8 cellular contexts compared by ENCODE assay signal in genomic region chr5:143213851-143214363, GRCh38.
A peak's percentile ranks its signal among the peaks of the same experiment; 100 is the strongest.
DNase-seq lines count a peak whose midpoint lies in the region; ATAC-seq and TF ChIP-seq lines count a peak whose summit lies in the region.

No MANE protein-coding gene starts in this region.

- TF ChIP-seq CTCF in IMR-90 (conservative IDR thresholded peaks at IDR 0.05; ENCODE audit: low read depth, low read length), result no peak

- H3K4me1 ChIP-seq in IMR-90 (ENCODE audit: control insufficient read depth, insufficient read depth, low read length) (peaks cover 6% of the 10 kb centered on the region), mesendoderm (ENCODE audit: control insufficient read depth, low read depth, low read length) (peaks cover 23% of the 10 kb centered on the region)

- no peaks in the 10 kb centered on the region for H3K9me1 ChIP-seq in IMR-90 (ENCODE audit: insufficient read depth, low read length)

- TF ChIP-seq RAD21 in IMR-90 (IDR thresholded peaks at IDR 0.05; ENCODE audit: low read length), result no peak

- no peak overlapping the region for H2AK9ac ChIP-seq in IMR-90 (replicated peaks; ENCODE audit: low read depth, low read length, poor library complexity)

- H4K20me1 ChIP-seq in IMR-90 (ENCODE audit: insufficient read depth, low read length), result no peaks in the 10 kb centered on the region

- H3K56ac ChIP-seq in IMR-90 (ENCODE audit: extremely low read depth, insufficient read depth, low read length) (no peak overlapping the region), mesendoderm (ENCODE audit: low read length) (peak overlapping the region; percentile 72)

- POLR2A ChIA-PET in activated CD4-positive, alpha-beta T cell treated with anti-CD3 and anti-CD28 coated beads for 36 hours (lab: Charles Lee), result no interaction called here
- POLR2A ChIA-PET in IMR-90 (lab: Charles Lee; ENCODE audit: unreplicated experiment), result interaction anchor here (0.6 kb wide), 1 partner anchor 13 kb away, joined by 8 read pairs; no protein-coding TSS in a partner anchor

- no peak overlapping the region for H4K5ac ChIP-seq in IMR-90 (ENCODE audit: low read depth, low read length)
- no peak overlapping the region for H4K5ac ChIP-seq in mesendoderm (ENCODE audit: low read length)

- peak; percentile 36 for DNase-seq in activated CD4-positive, alpha-beta T cell treated with anti-CD3 and anti-CD28 coated beads for 36 hours
- no peak for DNase-seq in activated CD4-positive, alpha-beta T cell treated with anti-CD3 and anti-CD28 coated beads, Interleukin-2, amount 50 U/mL, for 1 hour
- DNase-seq in IMR-90, result peak; percentile 12
- DNase-seq in mesendoderm, result peak; percentile 48
- DNase-seq in H4 (ENCODE audit: low spot score), result no peak
- no peak for DNase-seq in NCI-H1417 (lab: John Stamatoyannopoulos, UW)
- DNase-seq in activated gamma-delta T cell treated with Interleukin-2 at 50 U/mL for 16 hours, result no peak

- no peaks in the 10 kb centered on the region for H3K79me2 ChIP-seq in mesendoderm (ENCODE audit: control insufficient read depth, insufficient read depth, low read length)

- H2BK20ac ChIP-seq in IMR-90 (ENCODE audit: low read depth, low read length), result no peak overlapping the region

- no peaks in the 10 kb centered on the region for H3K79me1 ChIP-seq in IMR-90 (ENCODE audit: low read depth in 1 of 2, low read length in 2 of 2)
- H3K79me1 ChIP-seq in mesendoderm (ENCODE audit: low read length), result no peaks in the 10 kb centered on the region

- H3K9ac ChIP-seq in IMR-90 (ENCODE audit: low read depth, low read length) (no peak overlapping the region), mesendoderm (ENCODE audit: low read length) (peak overlapping the region; percentile 15)

- no peak overlapping the region for H3K18ac ChIP-seq in IMR-90 (ENCODE audit: low read depth, low read length)
- peak overlapping the region; percentile 94 for H3K18ac ChIP-seq in mesendoderm (ENCODE audit: low read length)

- in situ Hi-C loops in IMR-90 (cut with MboI; ENCODE audit: low sequenced_read_pairs), result no loop called here

- peaks cover 34% of the 10 kb centered on the region for H3K4me1 Mint-ChIP-seq in activated CD4-positive, alpha-beta T cell treated with anti-CD3 and anti-CD28 coated beads for 36 hours

- peak; percentile 48 for ATAC-seq in activated CD4-positive, alpha-beta T cell treated with anti-CD3 and anti-CD28 coated beads for 36 hours
- peak; percentile 68 for ATAC-seq in GM21717 (IDR thresholded peaks at IDR 0.05; ENCODE audit: unreplicated experiment)
- no peak for ATAC-seq in IMR-90 (ENCODE audit: low read depth)

- peaks cover 16% of the 10 kb centered on the region for H3K36me3 Mint-ChIP-seq in activated CD4-positive, alpha-beta T cell treated with anti-CD3 and anti-CD28 coated beads for 36 hours (ENCODE audit: low read depth)

- H2BK120ac ChIP-seq in IMR-90 (ENCODE audit: low read depth, low read length), result no peak overlapping the region; the same call in 1 of the 2 replicates
- peak overlapping the region; percentile 35 for H2BK120ac ChIP-seq in mesendoderm (ENCODE audit: low read depth, low read length)

- H3K27ac Mint-ChIP-seq in activated CD4-positive, alpha-beta T cell treated with anti-CD3 and anti-CD28 coated beads for 36 hours, result peak overlapping the region; percentile 66

- intact Hi-C loops in activated CD4-positive, alpha-beta T cell treated with anti-CD3 and anti-CD28 coated beads for 36 hours (cut with DNase I, micrococcal nuclease), result no loop called here
- intact Hi-C loops in IMR-90 (cut with micrococcal nuclease), result no loop called here

- H2BK15ac ChIP-seq in IMR-90 (ENCODE audit: low read depth, low read length), result 0 out of 3 replicates have a peak overlapping the region, but pooled peaks have one; percentile 6
- peak overlapping the region; percentile 67 for H2BK15ac ChIP-seq in mesendoderm (replicated peaks; ENCODE audit: low read depth)

- H2BK5ac ChIP-seq in IMR-90 (ENCODE audit: low read depth, low read length, poor library complexity, severe bottlenecking) (no peak overlapping the region), mesendoderm (ENCODE audit: low read length) (peak overlapping the region; percentile 70)

- no peak overlapping the region for H4K91ac ChIP-seq in IMR-90 (ENCODE audit: insufficient read depth, low read depth, low read length)

- H3K23ac ChIP-seq in IMR-90 (ENCODE audit: low read depth, low read length) (no peak overlapping the region), mesendoderm (ENCODE audit: low read length) (no peak overlapping the region)

- H3K4me3 ChIP-seq in IMR-90 (ENCODE audit: insufficient read depth, low read depth, low read length), result no peak overlapping the region
- no peak overlapping the region for H3K4me3 ChIP-seq in mesendoderm (ENCODE audit: low read length)

- dilution Hi-C loops in IMR-90 (cut with HindIII; ENCODE audit: low sequenced_read_pairs, unreplicated experiment), result no loop called here

- no TSS peak for BruUV-seq in IMR-90 (replicated peaks; lab: Mats Ljungman, UMichigan)

- H3K9me3 ChIP-seq in IMR-90 (ENCODE audit: control insufficient read depth, insufficient read depth, low read length), result no peaks in the 10 kb centered on the region

- no peaks in the 10 kb centered on the region for H3K9me3 Mint-ChIP-seq in activated CD4-positive, alpha-beta T cell treated with anti-CD3 and anti-CD28 coated beads for 36 hours (ENCODE audit: low read depth)

- 80% methylated on average over 1 of the region's 12 CpGs; no CpG with 5 or more reads in 1 of the 2 experiments for WGBS in IMR-90 (ENCODE audit: extremely low coverage in 2 of 2, insufficient read length in 1 of 2), 2 experiments
- no CpG with 5 or more reads among the region's 12 CpGs for WGBS in mesendoderm (ENCODE audit: extremely low coverage, insufficient coverage, low lambda C conversion rate)

- H2AFZ ChIP-seq in IMR-90 (replicated peaks; ENCODE audit: low read length, poor library complexity), result peak overlapping the region; percentile 66

- H3K27me3 Mint-ChIP-seq in activated CD4-positive, alpha-beta T cell treated with anti-CD3 and anti-CD28 coated beads for 36 hours, result no peaks in the 10 kb centered on the region

- H3K4me3 Mint-ChIP-seq in activated CD4-positive, alpha-beta T cell treated with anti-CD3 and anti-CD28 coated beads for 36 hours, result no peak overlapping the region

- H2AK5ac ChIP-seq in IMR-90 (ENCODE audit: low read depth, low read length), result no peak overlapping the region
- no peak overlapping the region for H2AK5ac ChIP-seq in mesendoderm (ENCODE audit: low read length)

- H4K8ac ChIP-seq in IMR-90 (ENCODE audit: low read depth in 2 of 2, low read length in 2 of 2) (no peak overlapping the region), mesendoderm (ENCODE audit: low read depth, low read length) (no peak overlapping the region)

- 0 out of 2 replicates have a peak overlapping the region, but pooled peaks have one; percentile 17 for H3K14ac ChIP-seq in IMR-90 (replicated peaks; ENCODE audit: low read depth, low read length)

- CTCF ChIA-PET in activated CD4-positive, alpha-beta T cell treated with anti-CD3 and anti-CD28 coated beads for 36 hours (lab: Charles Lee), result interaction anchor here (1.1 kb wide), 1 partner anchor 16 kb away, joined by 3 read pairs; no protein-coding TSS in a partner anchor
- CTCF ChIA-PET in IMR-90 (lab: Yijun Ruan, JAX), result no interaction called here

- H3K4ac ChIP-seq in IMR-90 (ENCODE audit: low read depth, low read length), result peak overlapping the region; percentile 55; the same call in 1 of the 2 replicates
- peak overlapping the region; percentile 62 for H3K4ac ChIP-seq in mesendoderm (ENCODE audit: low read depth, low read length)

- H3K4me2 ChIP-seq in IMR-90 (ENCODE audit: low read depth, low read length) (no peak overlapping the region), mesendoderm (ENCODE audit: low read length) (no peak overlapping the region)

- TF ChIP-seq POLR2A in IMR-90 (IDR thresholded peaks at IDR 0.05; ENCODE audit: low read depth, low read length), result no peak

- H3K27me3 ChIP-seq in IMR-90 (ENCODE audit: control insufficient read depth, insufficient read depth, low read length), result no peaks in the 10 kb centered on the region
- no peaks in the 10 kb centered on the region for H3K27me3 ChIP-seq in mesendoderm (ENCODE audit: insufficient read depth, low read length, poor library complexity)

- H3K27ac ChIP-seq in IMR-90 (ENCODE audit: insufficient read depth, low read length) (no peak overlapping the region), mesendoderm (ENCODE audit: low read depth, low read length) (peak overlapping the region; percentile 74)

- no peaks in the 10 kb centered on the region for H3K36me3 ChIP-seq in IMR-90 (ENCODE audit: control insufficient read depth, insufficient read depth, low read length)
- no peaks in the 10 kb centered on the region for H3K36me3 ChIP-seq in mesendoderm (ENCODE audit: control insufficient read depth, insufficient read depth, low read length)

TF ChIP-seq in IMR-90, 13 proteins besides CTCF, POLR2A, EP300 and RAD21:
- TF ChIP-seq RFX5 (IDR thresholded peaks at IDR 0.05; ENCODE audit: low read depth, low read length), result no peak
- TF ChIP-seq SMC3 (IDR thresholded peaks at IDR 0.05; ENCODE audit: low read depth, low read length), result no peak
- TF ChIP-seq ELK1 (IDR thresholded peaks at IDR 0.05; ENCODE audit: borderline replicate concordance, low read depth, low read length), result no peak
- no peak for TF ChIP-seq MAFK (IDR thresholded peaks at IDR 0.05; ENCODE audit: low read depth, low read length)
- no peak for TF ChIP-seq CHD1 (IDR thresholded peaks at IDR 0.05; ENCODE audit: low read depth, low read length)
- TF ChIP-seq MAZ (IDR thresholded peaks at IDR 0.05; ENCODE audit: borderline replicate concordance, low read depth, low read length), result no peak
- TF ChIP-seq BHLHE40 (IDR thresholded peaks at IDR 0.05; ENCODE audit: low read depth, low read length), result no peak

Comparison
In these comparisons a context has a peak if more than half of its experiments do, and no peak if none do; other contexts are left out.
1. DNase-seq: peak in activated CD4-positive, alpha-beta T cell treated with anti-CD3 and anti-CD28 coated beads for 36 hours (single experiment), IMR-90 (single experiment) and mesendoderm (single experiment); none in activated CD4-positive, alpha-beta T cell treated with anti-CD3 and anti-CD28 coated beads, Interleukin-2, amount 50 U/mL, for 1 hour (single experiment), H4 (single experiment), NCI-H1417 (0 of 3) and activated gamma-delta T cell treated with Interleukin-2 at 50 U/mL for 16 hours (single experiment).